12 cellular contexts compared by ENCODE assay signal in the genomic region with DNA sequence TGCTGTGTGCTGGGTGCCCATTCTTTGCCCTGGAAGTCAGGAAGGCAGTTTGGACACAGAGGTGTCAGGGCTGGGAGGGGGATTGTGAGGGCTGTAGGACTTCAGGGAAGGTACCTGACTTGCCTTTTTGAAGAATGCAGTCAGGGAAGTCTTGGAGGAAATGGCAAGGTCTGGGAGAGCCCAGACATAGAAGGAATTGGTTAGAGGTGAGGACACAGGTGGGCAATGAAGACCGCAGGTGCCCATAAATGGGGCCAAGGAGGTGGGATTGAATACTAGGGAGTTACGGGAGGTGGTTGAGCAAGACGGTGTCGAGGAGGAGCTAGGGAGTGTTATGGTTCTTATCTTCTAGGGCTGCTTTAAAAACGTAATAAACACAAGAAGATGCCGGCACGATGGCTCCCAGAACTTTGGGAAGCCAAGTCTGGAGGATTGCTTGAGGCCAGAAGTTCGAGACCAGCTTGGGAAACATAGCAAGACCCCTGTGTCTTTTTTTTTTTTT. TPM values are rescaled to one million over a fixed set of nuclear protein-coding genes. Genes with fewer than 3 reads are reported as not detected.
DNase-seq lines count a peak whose midpoint lies in the region; ATAC-seq, FAIRE-seq and TF ChIP-seq lines count a peak whose summit lies in the region.
"Had no signal": no experiment of that assay in that cellular context is flagged by ENCODE, and none has a peak within 500 bp of the region (broad histone marks: within the 10 kb centered on the region; RNA-seq: fewer than 3 reads in every experiment).

No MANE protein-coding gene starts in this region.

- peaks cover 50% of the 10 kb centered on the region for H3K4me1 Mint-ChIP-seq in CD8-positive, alpha-beta T cell (ENCODE audit: low read depth)
- H3K4me1 Mint-ChIP-seq in HFFc6 (ENCODE audit: low read depth) = peaks cover 57% of the 10 kb centered on the region
- peaks cover 21% of the 10 kb centered on the region for H3K4me1 Mint-ChIP-seq in astrocyte (ENCODE audit: low read depth, unreplicated experiment)
- peaks cover 57% of the 10 kb centered on the region for H3K4me1 Mint-ChIP-seq in nephron progenitor cell

- peaks cover 32% of the 10 kb centered on the region for H4K20me1 ChIP-seq in astrocyte (ENCODE audit: insufficient read depth, low read length)

- H3K9me3 Mint-ChIP-seq in CD8-positive, alpha-beta T cell = no peaks in the 10 kb centered on the region
- H3K9me3 Mint-ChIP-seq in HFFc6 (no peaks in the 10 kb centered on the region), astrocyte (ENCODE audit: unreplicated experiment) (no peaks in the 10 kb centered on the region), nephron progenitor cell (no peaks in the 10 kb centered on the region)

- POLR2A ChIA-PET in CD8-positive, alpha-beta T cell (lab: Charles Lee) = interaction anchor here (0.6 to 3.6 kb wide), 3 partner anchors 16 to 1259 kb away, joined by 3 to 29 read pairs (median 11); a partner anchor contains a TSS

- H3K27me3 ChIP-seq in CD8-positive, alpha-beta T cell (ENCODE audit: insufficient read depth, low read length) = no peaks in the 10 kb centered on the region
- no peaks in the 10 kb centered on the region for H3K27me3 ChIP-seq in astrocyte (ENCODE audit: insufficient read depth, low read length)
- H3K27me3 ChIP-seq: brain microvascular endothelial cell had no signal

- no peak overlapping the region for H3K4me3 ChIP-seq in CD8-positive, alpha-beta T cell (ENCODE audit: low read depth, low read length)
- H3K4me3 ChIP-seq in astrocyte (ENCODE audit: insufficient read depth, low read depth, low read length) = no peak overlapping the region

- no peak overlapping the region for H2AFZ ChIP-seq in astrocyte (ENCODE audit: low read depth, low read length)

- H3K36me3 ChIP-seq in CD8-positive, alpha-beta T cell (ENCODE audit: insufficient read depth, low read length) = no peaks in the 10 kb centered on the region
- no peaks in the 10 kb centered on the region for H3K36me3 ChIP-seq in astrocyte (ENCODE audit: insufficient read depth, low read length)

- intact Hi-C loops in CD8-positive, alpha-beta T cell (cut with DNase I, micrococcal nuclease) = loop anchor here in 1 of 2 experiments (2.0 to 5.0 kb wide), 4 partner anchors 81 to 1214 kb away; a partner anchor contains a TSS

- H3K79me2 ChIP-seq in astrocyte (ENCODE audit: insufficient read depth, low read length) = peaks cover 43% of the 10 kb centered on the region

- no peak for DNase-seq in CD8-positive, alpha-beta T cell
- no peak for DNase-seq in HFFc6
- no peak for DNase-seq in astrocyte (ENCODE audit: low read depth)
- DNase-seq in nephron progenitor cell = no peak
- no peak for DNase-seq in amniotic stem cell (lab: John Stamatoyannopoulos, UW)
- DNase-seq: activated CD8-positive, alpha-beta memory T cell treated with anti-CD3 and anti-CD28 coated beads, Interleukin-2, amount 50 U/mL, for 4 hours; brain microvascular endothelial cell; NCI-H1417; RPMI8226; substantia nigra had no signal

- no peaks in the 10 kb centered on the region for H3K27me3 Mint-ChIP-seq in CD8-positive, alpha-beta T cell (ENCODE audit: low read depth)
- H3K27me3 Mint-ChIP-seq in HFFc6 (ENCODE audit: insufficient read depth) (no peaks in the 10 kb centered on the region; the same call in 1 of the 2 replicates), astrocyte (ENCODE audit: low read depth, unreplicated experiment) (no peaks in the 10 kb centered on the region), nephron progenitor cell (ENCODE audit: low read depth, poor library complexity) (no peaks in the 10 kb centered on the region)

- H3K9me3 ChIP-seq in CD8-positive, alpha-beta T cell (ENCODE audit: low read length) = no peaks in the 10 kb centered on the region
- no peaks in the 10 kb centered on the region for H3K9me3 ChIP-seq in astrocyte (ENCODE audit: insufficient read depth, low read depth, low read length)

- H3K9ac ChIP-seq in astrocyte (ENCODE audit: low read length) = no peak overlapping the region

- H3K4me3 Mint-ChIP-seq in CD8-positive, alpha-beta T cell = peak overlapping the region; percentile 47
- H3K4me3 Mint-ChIP-seq in HFFc6 = peak overlapping the region; percentile 4; the same call in 1 of the 2 replicates
- peak overlapping the region; percentile 85 for H3K4me3 Mint-ChIP-seq in astrocyte (ENCODE audit: unreplicated experiment)
- H3K4me3 Mint-ChIP-seq in nephron progenitor cell = peak overlapping the region; percentile 86

- no peak for ATAC-seq in CD8-positive, alpha-beta T cell
- ATAC-seq in GM21367 (IDR thresholded peaks at IDR 0.05; ENCODE audit: unreplicated experiment) (no peak), HG03097 (IDR thresholded peaks at IDR 0.05; ENCODE audit: low FRiP score, unreplicated experiment) (no peak)

- peaks cover 44% of the 10 kb centered on the region for H3K4me1 ChIP-seq in CD8-positive, alpha-beta T cell (ENCODE audit: insufficient read depth, low read length)
- H3K4me1 ChIP-seq in astrocyte (ENCODE audit: insufficient read depth, low read length) = peaks cover 31% of the 10 kb centered on the region

- H3K36me3 Mint-ChIP-seq in CD8-positive, alpha-beta T cell = peaks cover 12% of the 10 kb centered on the region
- H3K36me3 Mint-ChIP-seq in HFFc6 (ENCODE audit: low read depth) (peaks cover 11% of the 10 kb centered on the region), astrocyte (ENCODE audit: low read depth, unreplicated experiment) (peaks cover 5% of the 10 kb centered on the region), nephron progenitor cell (ENCODE audit: low read depth) (peaks cover 6% of the 10 kb centered on the region)

- H3K27ac ChIP-seq in CD8-positive, alpha-beta T cell (ENCODE audit: low read depth, low read length) = no peak overlapping the region
- H3K27ac ChIP-seq in astrocyte (ENCODE audit: low read depth, low read length) = no peak overlapping the region
- H3K27ac ChIP-seq: brain microvascular endothelial cell had no signal

- no peak overlapping the region for H3K27ac Mint-ChIP-seq in CD8-positive, alpha-beta T cell
- H3K27ac Mint-ChIP-seq in HFFc6 = no peak overlapping the region
- peak overlapping the region; percentile 75 for H3K27ac Mint-ChIP-seq in astrocyte (ENCODE audit: unreplicated experiment)
- H3K27ac Mint-ChIP-seq in nephron progenitor cell = no peak overlapping the region

- CTCF ChIA-PET in CD8-positive, alpha-beta T cell (lab: Charles Lee) = interaction anchor here (1.3 kb wide), 1 partner anchor 21 kb away, joined by 3 read pairs; no protein-coding TSS in a partner anchor

- no peak for TF ChIP-seq CTCF in CD8-positive, alpha-beta T cell (IDR thresholded peaks at IDR 0.05)
- no peak for TF ChIP-seq CTCF in HFFc6 (IDR thresholded peaks at IDR 0.05)
- no peak for TF ChIP-seq CTCF in astrocyte (IDR thresholded peaks at IDR 0.05; ENCODE audit: insufficient read depth, low read depth, low read length)
- no peak for TF ChIP-seq CTCF in nephron progenitor cell (IDR thresholded peaks at IDR 0.05)

- FAIRE-seq in astrocyte (lab: Jason Lieb, UNC) = no peak

- no peak overlapping the region for H3K4me2 ChIP-seq in astrocyte (ENCODE audit: low read length)

RNA-seq across cellular contexts. Expression of a gene that starts 1.4 kb away (rescaled TPM):
- 10 to 100 TPM; 47.7 to 54.6 TPM for total RNA-seq in CD8-positive, alpha-beta T cell
- 10 to 100 TPM; 77.1 to 92.5 (median 83.4) TPM for total RNA-seq in HFFc6 (2021; fragmentation: NEBNext Ultra II Directional; extraction: Animal tissue kit (Norgen Biotek cat#: 25700))
- 115 and 123 TPM in 2 replicates for total RNA-seq in astrocyte

RNA-seq across cellular contexts. Expression of a gene that starts 2.3 kb away (rescaled TPM):
- total RNA-seq in CD8-positive, alpha-beta T cell = 10 to 100 TPM; 29.5 to 33.8 TPM
- total RNA-seq in HFFc6 (2021; fragmentation: NEBNext Ultra II Directional; extraction: Animal tissue kit (Norgen Biotek cat#: 25700)) = 10 to 100 TPM; 43.1 to 56.7 (median 50.4) TPM
- 64.8 and 65.1 TPM in 2 replicates for total RNA-seq in astrocyte

RNA-seq across cellular contexts. Expression of a gene that starts 4.7 kb away (rescaled TPM):
- 1 to 10 TPM; 3.3 to 3.9 TPM for total RNA-seq in CD8-positive, alpha-beta T cell
- 1 to 10 TPM; 6.7 to 9.9 (median 8.9) TPM for total RNA-seq in HFFc6 (2021; fragmentation: NEBNext Ultra II Directional; extraction: Animal tissue kit (Norgen Biotek cat#: 25700))
- total RNA-seq in astrocyte = 8.5 and 9.4 TPM in 2 replicates

RNA-seq across cellular contexts. Expression of a gene that starts 26.2 kb away (rescaled TPM):
- total RNA-seq in CD8-positive, alpha-beta T cell = 1 to 10 TPM; 1.3 TPM
- under 1 TPM; 0.28 to 0.57 (median 0.43) TPM for total RNA-seq in HFFc6 (2021; fragmentation: NEBNext Ultra II Directional; extraction: Animal tissue kit (Norgen Biotek cat#: 25700))
- total RNA-seq in astrocyte = 1.0 and 1.8 TPM in 2 replicates

RNA-seq across cellular contexts. Expression of a gene that starts 26.7 kb away (rescaled TPM):
- 10 to 100 TPM; 11.6 to 12.5 TPM for total RNA-seq in CD8-positive, alpha-beta T cell
- 1 to 10 TPM; 4.4 to 6.0 (median 5.0) TPM for total RNA-seq in HFFc6 (2021; fragmentation: NEBNext Ultra II Directional; extraction: Animal tissue kit (Norgen Biotek cat#: 25700))
- total RNA-seq in astrocyte = 8.1 and 9.0 TPM in 2 replicates

Comparison
In these comparisons a context has a peak if more than half of its experiments do, and no peak if none do; other contexts are left out.
1. H3K4me3 Mint-ChIP-seq: peak in every context shown above with its lines; median percentile 86 in nephron progenitor cell; 85 in astrocyte; 47 in CD8-positive, alpha-beta T cell; 4 in HFFc6.